10 cellular contexts compared by ENCODE assay signal in the genomic region with DNA sequence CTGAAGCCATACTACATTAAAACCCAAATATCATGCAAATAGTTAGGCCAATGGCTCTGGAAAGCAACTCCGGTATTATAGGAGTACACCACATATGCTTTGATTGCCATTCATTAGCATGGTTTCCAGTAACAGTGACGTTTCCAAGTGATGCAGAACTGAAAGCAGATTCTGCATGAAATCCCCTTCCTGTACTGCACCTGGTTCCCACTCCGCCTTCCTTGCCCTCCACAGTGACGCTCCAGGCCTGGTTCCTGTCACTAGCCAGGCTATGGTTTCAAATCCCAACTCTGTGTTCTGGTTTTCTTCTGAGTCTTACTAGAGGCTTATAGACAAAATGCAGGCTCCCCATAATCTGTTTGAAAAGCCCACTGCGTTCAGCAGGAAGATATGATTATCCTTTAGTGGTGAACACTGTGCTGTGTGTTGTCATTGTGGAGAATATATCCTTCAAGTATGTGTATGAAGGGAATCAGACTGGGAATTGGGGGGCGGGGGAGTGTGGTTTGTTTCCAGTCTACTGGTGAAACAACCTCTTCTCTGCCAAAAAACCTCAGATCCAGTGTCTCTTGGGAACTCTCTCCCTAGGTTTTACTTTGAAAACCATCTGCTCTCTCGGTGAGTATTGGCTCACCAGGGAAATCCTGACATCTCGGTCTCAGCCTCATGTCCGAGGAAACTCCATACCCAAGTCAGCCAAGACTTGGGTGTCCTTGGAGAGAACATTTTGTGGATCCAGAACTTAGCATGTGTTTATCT.
DNase-seq lines count a peak whose midpoint lies in the region; ATAC-seq and TF ChIP-seq lines count a peak whose summit lies in the region.
"Had no signal": no experiment of that assay in that cellular context is flagged by ENCODE, and none has a peak within 500 bp of the region (broad histone marks: within the 10 kb centered on the region; RNA-seq: fewer than 3 reads in every experiment).

No MANE protein-coding gene starts in this region.

- no peaks in the 10 kb centered on the region for H3K36me3 Mint-ChIP-seq in T-helper 2 cell treated with Interferon-gamma antibody and Interleukin-4, amounts not matched to agents 5 μg/mL and 100 μg/mL, for 36 hours (ENCODE audit: low read depth)

- H3K27me3 Mint-ChIP-seq in T-helper 2 cell treated with Interferon-gamma antibody and Interleukin-4, amounts not matched to agents 5 μg/mL and 100 μg/mL, for 36 hours (ENCODE audit: low read depth): no peaks in the 10 kb centered on the region

- no peak overlapping the region for H3K27ac Mint-ChIP-seq in T-helper 2 cell treated with Interferon-gamma antibody and Interleukin-4, amounts not matched to agents 5 μg/mL and 100 μg/mL, for 36 hours

- no peaks in the 10 kb centered on the region for H3K4me1 Mint-ChIP-seq in T-helper 2 cell treated with Interferon-gamma antibody and Interleukin-4, amounts not matched to agents 5 μg/mL and 100 μg/mL, for 36 hours (ENCODE audit: low read depth)

- peak; percentile 16 for DNase-seq in GM12864 (ENCODE audit: low read depth)
- DNase-seq in NCI-H69 (lab: John Stamatoyannopoulos, UW): peak; percentile 76
- no peak for DNase-seq in H4 (ENCODE audit: low spot score)
- no peak for DNase-seq in ACHN
- DNase-seq in T-helper 2 cell treated with Interferon-gamma antibody and Interleukin-4, amounts not matched to agents 5 μg/mL and 100 μg/mL, for 36 hours (ENCODE audit: low spot score): no peak
- DNase-seq in stimulated activated CD4-positive, alpha-beta T cell treated with anti-CD3 and anti-CD28 coated beads, Interleukin-2, amount 100 ng/mL, for 48 hours: no peak
- DNase-seq: body of pancreas had no signal

- H3K4me3 ChIP-seq in GM12864 (ENCODE audit: low read depth, low read length): peak overlapping the region; percentile 0; the same call in 1 of the 2 replicates
- H3K4me3 ChIP-seq: body of pancreas, thoracic aorta had no signal

- TF ChIP-seq CTCF in GM12864 (IDR thresholded peaks at IDR 0.05; ENCODE audit: low read depth, low read length, missing control alignments): no peak

- no peak overlapping the region for H3K4me3 Mint-ChIP-seq in T-helper 2 cell treated with Interferon-gamma antibody and Interleukin-4, amounts not matched to agents 5 μg/mL and 100 μg/mL, for 36 hours

- no peaks in the 10 kb centered on the region for H3K9me3 Mint-ChIP-seq in T-helper 2 cell treated with Interferon-gamma antibody and Interleukin-4, amounts not matched to agents 5 μg/mL and 100 μg/mL, for 36 hours

- ATAC-seq in GM19455 (IDR thresholded peaks at IDR 0.05; ENCODE audit: unreplicated experiment): peak; percentile 66
- ATAC-seq in HG03135 (IDR thresholded peaks at IDR 0.05; ENCODE audit: unreplicated experiment): peak; percentile 46
- ATAC-seq: body of pancreas had no signal

- in situ Hi-C loops in ACHN (cut with HindIII; ENCODE audit: low pct_ligation_motif_present, low pct_unique_long_range_greater_than_20kb, low sequenced_read_pairs): no loop called here

Comparison
In these comparisons a context has a peak if more than half of its experiments do, and no peak if none do; other contexts are left out.
1. DNase-seq: peak in GM12864 (single experiment) and NCI-H69 (single experiment); none in H4 (single experiment), ACHN (single experiment), T-helper 2 cell treated with Interferon-gamma antibody and Interleukin-4, amounts not matched to agents 5 μg/mL and 100 μg/mL, for 36 hours (single experiment) and stimulated activated CD4-positive, alpha-beta T cell treated with anti-CD3 and anti-CD28 coated beads, Interleukin-2, amount 100 ng/mL, for 48 hours (0 of 2).